8 cellular contexts compared by ENCODE assay signal in the genomic region with DNA sequence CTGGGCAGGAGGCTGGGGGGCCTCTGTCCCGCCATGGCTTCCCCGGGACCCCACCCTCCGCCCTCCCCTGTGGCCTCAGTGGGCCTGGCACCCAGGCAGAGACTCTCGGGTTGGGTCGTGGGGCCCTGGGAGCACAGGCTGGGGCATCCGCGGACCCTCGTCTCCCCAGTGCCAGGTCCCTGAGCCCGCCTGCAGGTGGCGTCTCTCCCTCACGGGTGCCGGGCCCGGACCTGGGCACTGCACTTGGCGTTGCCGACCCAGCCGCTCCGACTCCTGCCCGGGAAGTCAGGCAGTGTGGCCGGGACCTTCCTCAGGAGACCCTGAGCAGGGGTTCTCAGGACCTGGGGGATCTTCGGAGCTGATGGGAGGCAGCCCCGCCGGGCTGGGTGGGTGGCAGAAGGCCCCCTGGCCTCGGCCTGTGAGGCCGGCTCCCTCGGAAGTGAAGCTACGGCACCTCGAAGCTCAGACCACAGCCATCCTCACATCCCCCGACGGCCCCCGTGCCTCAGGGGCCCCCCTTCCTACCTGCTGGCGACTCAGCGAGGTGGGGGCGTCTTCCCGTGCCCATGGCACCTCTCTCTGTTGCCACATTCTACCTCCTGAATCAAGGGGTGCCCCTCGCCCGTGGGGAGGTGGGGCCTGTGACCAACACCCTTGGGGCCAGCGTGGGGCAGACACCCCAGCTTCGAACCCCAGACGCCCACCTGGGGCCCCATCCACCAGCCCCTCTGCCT. TPM values are rescaled to one million over a fixed set of nuclear protein-coding genes. Genes with fewer than 3 reads are reported as not detected.
DNase-seq lines count a peak whose midpoint lies in the region; ATAC-seq and TF ChIP-seq lines count a peak whose summit lies in the region.

No MANE protein-coding gene starts in this region.

- peak; percentile 82 for TF ChIP-seq CTCF in epithelial cell of proximal tubule (conservative IDR thresholded peaks at IDR 0.05; ENCODE audit: low read depth, low read length)

- peak overlapping the region; percentile 34 for H3K4me3 ChIP-seq in epithelial cell of proximal tubule (ENCODE audit: low read depth, low read length)

- peak; percentile 84 for DNase-seq in Daoy (ENCODE audit: low read depth)
- peak; percentile 36 for DNase-seq in NOMO-1 treated with dmso at 0.1 percent for 144 hours (lab: John Stamatoyannopoulos, UW; ENCODE audit: unreplicated experiment)
- DNase-seq in activated T-cell treated with anti-CD3 and anti-CD28 coated beads for 1 hour (ENCODE audit: low read depth): peak; percentile 83
- no peak for DNase-seq in epithelial cell of proximal tubule (ENCODE audit: low read depth)
- DNase-seq in myocyte (ENCODE audit: low read depth): peak; percentile 77
- peak; percentile 68 to 69 for DNase-seq in stimulated activated CD8-positive, alpha-beta memory T cell treated with anti-CD3 and anti-CD28 coated beads, Interleukin-4, amount 100 ng/mL, for 4 hours (ENCODE audit: low read depth in 2 of 2, low spot score in 1 of 2)

- peak; percentile 72 for ATAC-seq in HG02981 (IDR thresholded peaks at IDR 0.05; ENCODE audit: unreplicated experiment)
- ATAC-seq in GM18870 (IDR thresholded peaks at IDR 0.05; ENCODE audit: unreplicated experiment): no peak

RNA-seq across cellular contexts. Expression of a gene that starts 6.4 kb away (rescaled TPM):
- total RNA-seq in Daoy (2014; rRNA removed; shearing (Covaris generic)): 14.8 and 19.1 TPM in 2 replicates
- total RNA-seq in epithelial cell of proximal tubule (20.2 and 24.9 TPM in 2 replicates), myocyte (10.0 and 11.7 TPM in 2 replicates)
- polyA plus RNA-seq in myocyte (2012): 7.3 TPM

RNA-seq across cellular contexts. Expression of a gene that starts 48.1 kb away (rescaled TPM):
- total RNA-seq in Daoy (2014; rRNA removed; shearing (Covaris generic)): not detected in 2 replicates
- 0.36 and 1.6 TPM in 2 replicates for total RNA-seq in epithelial cell of proximal tubule
- total RNA-seq in myocyte: 0.05 and 0.83 TPM in 2 replicates
- not detected for polyA plus RNA-seq in myocyte (2012)

RNA-seq across cellular contexts. Expression of a gene that starts 51.4 kb away (rescaled TPM):
- total RNA-seq in Daoy (2014; rRNA removed; shearing (Covaris generic)): not detected in 2 replicates
- total RNA-seq in epithelial cell of proximal tubule (not detected in 2 replicates), myocyte (not detected in 2 replicates)
- polyA plus RNA-seq in myocyte (2012): not detected
